ENCODE assay signal across 8 cellular contexts in genomic region chr18:32019944-32020625, GRCh38. TPM values are rescaled to one million over a fixed set of nuclear protein-coding genes. Genes with fewer than 3 reads are reported as not detected.
DNase-seq lines count a peak whose midpoint lies in the region; ATAC-seq and TF ChIP-seq lines count a peak whose summit lies in the region.
"Not testable (repeated sequence)": the region's sequence is repeated elsewhere in the genome, so short reads cannot be mapped to it uniquely, and the experiment has no call there.

No MANE protein-coding gene starts in this region.

- intact Hi-C loops in CD4-positive, alpha-beta T cell (cut with DNase I, micrococcal nuclease), result loop anchor here (1.0 to 5.0 kb wide), 6 partner anchors 21 to 77 kb away; partner anchors contain the start of gene TRAPPC8 (in 1 of the 2)
- intact Hi-C loops in lower lobe of right lung (cut with DNase I); sigmoid colon (cut with DNase I): not testable (repeated sequence)

- TF ChIP-seq EP300 in sigmoid colon (IDR thresholded peaks at IDR 0.05), result not testable (repeated sequence)

- not testable (repeated sequence) for H3K9me3 ChIP-seq in CD4-positive, alpha-beta T cell (ENCODE audit: control insufficient read depth, low read length); Loucy (ENCODE audit: insufficient read depth, low read depth, low read length); lower lobe of right lung; sigmoid colon

- peaks cover 70% of the 10 kb centered on the region for H3K4me1 Mint-ChIP-seq in CD4-positive, alpha-beta T cell (ENCODE audit: low read depth)
- H3K4me1 Mint-ChIP-seq in effector memory CD8-positive, alpha-beta T cell (ENCODE audit: low read depth in 2 of 2), result peaks cover 43 to 65% of the 10 kb centered on the region in 2 donors

- H3K9me3 Mint-ChIP-seq in CD4-positive, alpha-beta T cell; effector memory CD8-positive, alpha-beta T cell: not testable (repeated sequence)

- not testable (repeated sequence) for H3K27me3 ChIP-seq in CD4-positive, alpha-beta T cell (ENCODE audit: control insufficient read depth, insufficient read depth, low read length); Loucy (ENCODE audit: insufficient read depth, low read length, poor library complexity, severe bottlenecking); lower lobe of right lung (ENCODE audit: low read depth); sigmoid colon

- TF ChIP-seq CTCF in CD4-positive, alpha-beta T cell (IDR thresholded peaks at IDR 0.05); Loucy (conservative IDR thresholded peaks at IDR 0.05; ENCODE audit: low read length); lower lobe of right lung (IDR thresholded peaks at IDR 0.05); sigmoid colon (IDR thresholded peaks at IDR 0.05): not testable (repeated sequence)

- H4K20me1 ChIP-seq in Loucy (ENCODE audit: insufficient read depth, low read length, poor library complexity, severe bottlenecking), result not testable (repeated sequence)

- peak overlapping the region; percentile 99 for H3K4me3 Mint-ChIP-seq in CD4-positive, alpha-beta T cell
- H3K4me3 Mint-ChIP-seq in effector memory CD8-positive, alpha-beta T cell, result peak overlapping the region; percentile 100

- not testable (repeated sequence) for H3K9me2 ChIP-seq in Loucy (replicated peaks; ENCODE audit: low read depth, low read length)

- H3K27ac Mint-ChIP-seq in CD4-positive, alpha-beta T cell, result peak overlapping the region; percentile 99
- peak overlapping the region; percentile 100 for H3K27ac Mint-ChIP-seq in effector memory CD8-positive, alpha-beta T cell

- H3K79me2 ChIP-seq in Loucy (ENCODE audit: insufficient read depth, low read length), result peaks cover 49% of the 10 kb centered on the region

- H3K36me3 Mint-ChIP-seq in CD4-positive, alpha-beta T cell (ENCODE audit: low read depth), result peaks cover 53% of the 10 kb centered on the region
- peaks cover 63% of the 10 kb centered on the region for H3K36me3 Mint-ChIP-seq in effector memory CD8-positive, alpha-beta T cell (ENCODE audit: insufficient read depth)

- ATAC-seq in CD4-positive, alpha-beta T cell (ENCODE audit: poor library complexity), result peak; percentile 19
- peak; percentile 32 for ATAC-seq in effector memory CD8-positive, alpha-beta T cell (replicated peaks)
- ATAC-seq in lower lobe of right lung, result peak in 1 of 2 donors; percentile 14

- peak; percentile 15 to 59 (median 41) for DNase-seq in CD4-positive, alpha-beta T cell
- DNase-seq in activated CD4-positive, alpha-beta T cell treated with anti-CD3 and anti-CD28 coated beads for 48 hours, result peak; percentile 75
- DNase-seq in activated gamma-delta T cell treated with anti-CD3 and anti-CD28 coated beads, Interleukin-2, amount 50 U/mL, for 16 hours (ENCODE audit: low read depth), result peak; percentile 22
- DNase-seq in effector memory CD8-positive, alpha-beta T cell, result peak; percentile 54 to 61 (median 55)
- not testable (repeated sequence) for DNase-seq in lower lobe of right lung, sigmoid colon
- peak; percentile 58 for DNase-seq in stimulated activated naive CD4-positive, alpha-beta T cell treated with Interleukin-2 at 50 U/mL for 16 hours (lab: John Stamatoyannopoulos, UW)

- H3K4me3 ChIP-seq in Loucy (ENCODE audit: low read length, poor library complexity, severe bottlenecking), result peak overlapping the region; percentile 93
- peak overlapping the region; percentile 75 for H3K4me3 ChIP-seq in lower lobe of right lung
- peak overlapping the region in 3 of 4 donors; percentile 47 to 61 (median 57) for H3K4me3 ChIP-seq in sigmoid colon

- TF ChIP-seq POLR2A in sigmoid colon (IDR thresholded peaks at IDR 0.05), result not testable (repeated sequence)

- WGBS in sigmoid colon, 2 donors, result 25 to 34% methylated on average over 14 of the region's 14 CpGs

- CTCF ChIA-PET in CD4-positive, alpha-beta T cell (lab: Charles Lee), result interaction anchor here (0.6 to 2.5 kb wide), 7 partner anchors 30 to 106 kb away, joined by 4 to 14 read pairs (median 9); partner anchors contain the start of genes RNF138 and TRAPPC8

- H3K27me3 Mint-ChIP-seq in CD4-positive, alpha-beta T cell; effector memory CD8-positive, alpha-beta T cell: not testable (repeated sequence)

- H3K4me2 ChIP-seq in Loucy (ENCODE audit: low read depth, low read length, poor library complexity, severe bottlenecking), result peak overlapping the region; percentile 87

- not testable (repeated sequence) for H3K36me3 ChIP-seq in Loucy (ENCODE audit: insufficient read depth, low read length); lower lobe of right lung; sigmoid colon

- POLR2A ChIA-PET in CD4-positive, alpha-beta T cell (lab: Charles Lee), result interaction anchor here (0.6 to 4.1 kb wide), 28 partner anchors 9 to 451 kb away, joined by 3 to 224 read pairs (median 6); partner anchors contain the start of genes GAREM1, RNF138 and TRAPPC8

- H3K9ac ChIP-seq in Loucy (ENCODE audit: low read depth, low read length, poor library complexity, severe bottlenecking), result peak overlapping the region; percentile 96

- peaks cover 20% of the 10 kb centered on the region for H3K4me1 ChIP-seq in Loucy (ENCODE audit: insufficient read depth, low read length, poor library complexity, severe bottlenecking)
- H3K4me1 ChIP-seq in lower lobe of right lung, result peaks cover 22% of the 10 kb centered on the region
- H3K4me1 ChIP-seq in sigmoid colon, result peaks cover 0 to 21% (median 16%) of the 10 kb centered on the region in 4 donors

- H2AFZ ChIP-seq in Loucy (ENCODE audit: low read length), result peak overlapping the region; percentile 88

- not testable (repeated sequence) for H3F3A ChIP-seq in Loucy (ENCODE audit: low read depth)

- H3K27ac ChIP-seq in CD4-positive, alpha-beta T cell (ENCODE audit: low read depth, low read length), result peak overlapping the region; percentile 50
- peak overlapping the region; percentile 89 for H3K27ac ChIP-seq in lower lobe of right lung
- peak overlapping the region in 1 of 4 donors; percentile 66 for H3K27ac ChIP-seq in sigmoid colon

RNA-seq across cellular contexts. Expression of gene RNF125, which starts 1.5 kb away (rescaled TPM):
- total RNA-seq in CD4-positive, alpha-beta T cell, result 100 to 1,000 TPM; 107 to 112 TPM
- 8.1 TPM for total RNA-seq in lower lobe of right lung
- 1 to 10 TPM in 3 of 4 donors, under 1 TPM in 1; 0.95 to 5.9 (median 2.4) TPM for total RNA-seq in sigmoid colon
- 1 to 10 TPM; 4.8 to 5.8 (median 5.7) TPM for polyA plus RNA-seq in sigmoid colon

Comparison
In these comparisons a context has a peak if more than half of its experiments do, and no peak if none do; other contexts are left out.
1. RNA of gene RNF125, which starts 1.5 kb away (total RNA-seq): 107 to 112 TPM in CD4-positive, alpha-beta T cell; 8.1 TPM in lower lobe of right lung (single experiment) and 0.95 to 5.9 TPM in sigmoid colon; every median in the first group is over 10 times any median in the second.
2. Peak in every context shown above with its lines, with median percentiles within 50 percentile points of each other: H3K4me3 ChIP-seq.